Comparison of ENCODE assay signal across 11 cellular contexts in genomic region chr7:153402721-153403541, GRCh38.
"Had no signal": no experiment of that assay in that cellular context is flagged by ENCODE, and none has a peak within 500 bp of the region (broad histone marks: within the 10 kb centered on the region; RNA-seq: fewer than 3 reads in every experiment).

No MANE protein-coding gene starts in this region.

- H2AFZ ChIP-seq: GM23248, GM23338 had no signal

- H3K27ac ChIP-seq: GM23248 had no signal

- H3K4me3 ChIP-seq: GM23248, GM23338, HAP-1 had no signal

- ATAC-seq: GM23338, HCT116 had no signal

- DNase-seq: GM23248, GOT3, H7, H9, HCEC 1CT, HFFc6 had no signal

- FAIRE-seq: H1, H54 had no signal

- H3K9ac ChIP-seq: GM23248 had no signal

- H3K36me3 ChIP-seq: HAP-1 had no signal

- H3K9me3 ChIP-seq: HAP-1 had no signal

- H3K4me1 ChIP-seq: HAP-1 had no signal

- H3K4me2 ChIP-seq: GM23338 had no signal
